In genomic region chr5:75338408-75338807, GRCh38 we compare ENCODE assay signal across 1 cellular context.
TF ChIP-seq lines count a peak whose summit lies in the region.

No MANE protein-coding gene starts in this region.

TF ChIP-seq in K562, 482 proteins besides CTCF, POLR2A, EP300 and RAD21 (continued from another document):
- TF ChIP-seq ZNF280A (IDR thresholded peaks at IDR 0.05; ENCODE audit: low read depth, partially characterized antibody) = no peak
- 0 out of 2 replicates have a peak, but pooled peaks have one; percentile 26 for TF ChIP-seq POLR2H (tag; IDR thresholded peaks at IDR 0.05; ENCODE audit: low read depth)
- TF ChIP-seq MYNN (IDR thresholded peaks at IDR 0.05) = peak; percentile 95
- no peak for TF ChIP-seq MYNN (CRISPR knock-in tag; IDR thresholded peaks at IDR 0.05)
- TF ChIP-seq NFYB (IDR thresholded peaks at IDR 0.05; ENCODE audit: extremely low read depth, insufficient read length) = no peak
